In the genomic region with DNA sequence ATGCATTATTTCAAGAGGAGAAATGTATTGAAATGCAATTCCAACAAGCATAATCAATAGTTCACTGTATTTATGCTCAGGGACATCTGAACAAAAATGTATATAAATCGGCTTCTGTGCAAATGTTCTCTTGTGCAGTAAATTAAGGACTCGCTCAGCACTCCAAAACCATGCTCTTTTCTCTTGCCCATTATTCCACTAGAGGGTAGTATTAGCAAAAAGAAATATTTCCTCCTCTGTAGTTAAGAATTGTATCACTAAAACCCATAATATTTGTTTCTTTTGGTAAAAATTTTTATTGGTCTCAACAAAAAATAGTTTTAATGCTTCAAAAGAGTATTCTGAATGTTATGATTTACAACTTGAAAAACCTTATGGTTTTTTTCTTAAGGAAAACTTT, we compare ENCODE assay signal across 13 cellular contexts.
DNase-seq lines count a peak whose midpoint lies in the region; ATAC-seq, FAIRE-seq and TF ChIP-seq lines count a peak whose summit lies in the region.
"Had no signal": no experiment of that assay in that cellular context is flagged by ENCODE, and none has a peak within 500 bp of the region (broad histone marks: within the 10 kb centered on the region; RNA-seq: fewer than 3 reads in every experiment).

No MANE protein-coding gene starts in this region.

- H3K36me3 Mint-ChIP-seq in MCF 10A (ENCODE audit: insufficient read depth, unreplicated experiment), result no peaks in the 10 kb centered on the region
- no peaks in the 10 kb centered on the region for H3K36me3 Mint-ChIP-seq in activated T-cell treated with anti-CD3 and anti-CD28 coated beads, Interleukin-2, amount 50 U/mL, for 24 hours (ENCODE audit: low read depth)
- no peaks in the 10 kb centered on the region for H3K36me3 Mint-ChIP-seq in stimulated activated memory B cell treated with anti-CD40 and anti-IgM and Interleukin-4, amounts not matched to agents 10 μg/mL and 1 μg/mL and 100 μg/mL, for 72 hours
- H3K36me3 Mint-ChIP-seq: naive B cell had no signal

- no peaks in the 10 kb centered on the region for H3K27me3 ChIP-seq in breast epithelium
- H3K27me3 ChIP-seq in RWPE2 (ENCODE audit: insufficient read depth, poor library complexity, severe bottlenecking), result peaks cover 6% of the 10 kb centered on the region
- H3K27me3 ChIP-seq: cardiac muscle cell, gastrocnemius medialis, vagina had no signal

- H3K4me1 Mint-ChIP-seq in MCF 10A (ENCODE audit: insufficient read depth, unreplicated experiment), result no peaks in the 10 kb centered on the region
- no peaks in the 10 kb centered on the region for H3K4me1 Mint-ChIP-seq in activated T-cell treated with anti-CD3 and anti-CD28 coated beads, Interleukin-2, amount 50 U/mL, for 24 hours (ENCODE audit: low read depth)
- H3K4me1 Mint-ChIP-seq in stimulated activated memory B cell treated with anti-CD40 and anti-IgM and Interleukin-4, amounts not matched to agents 10 μg/mL and 1 μg/mL and 100 μg/mL, for 72 hours, result no peaks in the 10 kb centered on the region
- H3K4me1 Mint-ChIP-seq: B cell, naive B cell had no signal

- DNase-seq in MCF 10A (ENCODE audit: unreplicated experiment) (peak; percentile 26), breast epithelium (ENCODE audit: low spot score in 2 of 2) (no peak), RWPE2 (ENCODE audit: low spot score) (no peak), glomerular visceral epithelial cell (ENCODE audit: extremely low spot score) (peak; percentile 3), GM12891 (ENCODE audit: insufficient read length, low spot score) (no peak), dedifferentiated amniotic fluid mesenchymal stem cell (ENCODE audit: extremely low spot score) (no peak)
- DNase-seq in activated T-cell treated with anti-CD3 and anti-CD28 coated beads, Interleukin-2, amount 50 U/mL, for 24 hours, result no peak
- DNase-seq: gastrocnemius medialis, naive B cell had no signal

- no peak overlapping the region for H3K4me3 Mint-ChIP-seq in MCF 10A (ENCODE audit: unreplicated experiment)
- no peak overlapping the region for H3K4me3 Mint-ChIP-seq in activated T-cell treated with anti-CD3 and anti-CD28 coated beads, Interleukin-2, amount 50 U/mL, for 24 hours
- no peak overlapping the region for H3K4me3 Mint-ChIP-seq in stimulated activated memory B cell treated with anti-CD40 and anti-IgM and Interleukin-4, amounts not matched to agents 10 μg/mL and 1 μg/mL and 100 μg/mL, for 72 hours
- H3K4me3 Mint-ChIP-seq: B cell, naive B cell had no signal

- CTCF ChIA-PET in MCF 10A (lab: Yijun Ruan, JAX), result interaction anchor here (0.7 to 2.8 kb wide), 10 partner anchors 9 to 1180 kb away, joined by 3 to 15 read pairs (median 3); no protein-coding TSS in a partner anchor

- H3K27me3 Mint-ChIP-seq in MCF 10A (ENCODE audit: insufficient read depth, unreplicated experiment), result no peaks in the 10 kb centered on the region
- no peaks in the 10 kb centered on the region for H3K27me3 Mint-ChIP-seq in activated T-cell treated with anti-CD3 and anti-CD28 coated beads, Interleukin-2, amount 50 U/mL, for 24 hours
- H3K27me3 Mint-ChIP-seq in stimulated activated memory B cell treated with anti-CD40 and anti-IgM and Interleukin-4, amounts not matched to agents 10 μg/mL and 1 μg/mL and 100 μg/mL, for 72 hours, result no peaks in the 10 kb centered on the region
- H3K27me3 Mint-ChIP-seq: B cell, naive B cell had no signal

- no peak for TF ChIP-seq POLR2A in breast epithelium (IDR thresholded peaks at IDR 0.05)
- no peak for TF ChIP-seq POLR2A in GM12891 (IDR thresholded peaks at IDR 0.05; ENCODE audit: low read depth, low read length)

- H3K27ac ChIP-seq in breast epithelium (no peak overlapping the region), RWPE2 (ENCODE audit: poor library complexity, severe bottlenecking) (no peak overlapping the region)
- H3K27ac ChIP-seq: cardiac muscle cell, gastrocnemius medialis, vagina had no signal

- H3K9me3 ChIP-seq in breast epithelium (no peaks in the 10 kb centered on the region), RWPE2 (ENCODE audit: severe bottlenecking) (no peaks in the 10 kb centered on the region)
- H3K9me3 ChIP-seq: gastrocnemius medialis, vagina had no signal

- peak; percentile 35; the same call in 1 of the 3 replicates for ATAC-seq in RWPE2 (ENCODE audit: low read depth)
- ATAC-seq in stimulated activated memory B cell treated with anti-CD40 and anti-IgM and Interleukin-4, amounts not matched to agents 10 μg/mL and 1 μg/mL and 100 μg/mL, for 72 hours, result no peak
- ATAC-seq: gastrocnemius medialis had no signal

- H3K27ac Mint-ChIP-seq in MCF 10A (ENCODE audit: low read depth, unreplicated experiment), result no peak overlapping the region
- no peak overlapping the region for H3K27ac Mint-ChIP-seq in activated T-cell treated with anti-CD3 and anti-CD28 coated beads, Interleukin-2, amount 50 U/mL, for 24 hours
- H3K27ac Mint-ChIP-seq in stimulated activated memory B cell treated with anti-CD40 and anti-IgM and Interleukin-4, amounts not matched to agents 10 μg/mL and 1 μg/mL and 100 μg/mL, for 72 hours, result no peak overlapping the region
- H3K27ac Mint-ChIP-seq: B cell, naive B cell had no signal

- H3K36me3 ChIP-seq in breast epithelium (no peaks in the 10 kb centered on the region), RWPE2 (ENCODE audit: low read depth) (no peaks in the 10 kb centered on the region)
- H3K36me3 ChIP-seq: cardiac muscle cell, gastrocnemius medialis, vagina had no signal

- POLR2A ChIA-PET in MCF 10A (lab: Yijun Ruan, JAX), result no interaction called here

- no peaks in the 10 kb centered on the region for H3K9me3 Mint-ChIP-seq in MCF 10A (ENCODE audit: unreplicated experiment)
- peaks cover 7% of the 10 kb centered on the region for H3K9me3 Mint-ChIP-seq in activated T-cell treated with anti-CD3 and anti-CD28 coated beads, Interleukin-2, amount 50 U/mL, for 24 hours
- peaks cover 4% of the 10 kb centered on the region for H3K9me3 Mint-ChIP-seq in stimulated activated memory B cell treated with anti-CD40 and anti-IgM and Interleukin-4, amounts not matched to agents 10 μg/mL and 1 μg/mL and 100 μg/mL, for 72 hours

- H3K4me3 ChIP-seq in breast epithelium (no peak overlapping the region), RWPE2 (ENCODE audit: severe bottlenecking) (no peak overlapping the region)
- H3K4me3 ChIP-seq: cardiac muscle cell, gastrocnemius medialis, vagina had no signal

- FAIRE-seq in GM12891 (lab: Jason Lieb, UNC), result no peak

- H3K4me1 ChIP-seq in breast epithelium, result no peaks in the 10 kb centered on the region
- H3K4me1 ChIP-seq in RWPE2 (ENCODE audit: insufficient read depth, poor library complexity, severe bottlenecking), result no peaks in the 10 kb centered on the region
- H3K4me1 ChIP-seq: gastrocnemius medialis, vagina had no signal

- intact Hi-C loops in MCF 10A (cut with micrococcal nuclease), result loop anchor here (1.0 to 5.0 kb wide), 6 partner anchors 161 to 1264 kb away; no protein-coding TSS in a partner anchor
- intact Hi-C loops in breast epithelium (cut with DNase I; ENCODE audit: low total_unique reads), result no loop called here

- TF ChIP-seq CTCF in MCF 10A (IDR thresholded peaks at IDR 0.05; ENCODE audit: unreplicated experiment) (peak; percentile 41), breast epithelium (IDR thresholded peaks at IDR 0.05) (no peak), RWPE2 (IDR thresholded peaks at IDR 0.05; ENCODE audit: poor library complexity, severe bottlenecking) (peak; percentile 62)

- no TSS peak for BruUV-seq in MCF 10A (replicated peaks; lab: Mats Ljungman, UMichigan)

TF ChIP-seq in GM12891, 5 proteins besides CTCF, POLR2A, EP300 and RAD21:
- TF ChIP-seq SPI1 (IDR thresholded peaks at IDR 0.05; ENCODE audit: low read depth, low read length) (no peak), TAF1 (IDR thresholded peaks at IDR 0.05; ENCODE audit: low read depth, low read length) (no peak), PAX5 (IDR thresholded peaks at IDR 0.05; ENCODE audit: insufficient read depth, low read length, severe bottlenecking) (no peak)

Comparison
In these comparisons a context has a peak if more than half of its experiments do, and no peak if none do; other contexts are left out.
1. DNase-seq: peak in MCF 10A (single experiment) and glomerular visceral epithelial cell (single experiment); none in breast epithelium (0 of 2), RWPE2 (single experiment), activated T-cell treated with anti-CD3 and anti-CD28 coated beads, Interleukin-2, amount 50 U/mL, for 24 hours (single experiment), GM12891 (single experiment) and dedifferentiated amniotic fluid mesenchymal stem cell (single experiment).
2. CTCF ChIP-seq: peak in MCF 10A (single experiment) and RWPE2 (single experiment); none in breast epithelium (0 of 3).